1 cellular context compared by ENCODE assay signal in genomic region chr19:50725218-50725931, GRCh38.
TF ChIP-seq lines count a peak whose summit lies in the region.

No MANE protein-coding gene starts in this region.

TF ChIP-seq in SK-N-SH, 30 proteins besides CTCF, POLR2A, EP300 and RAD21 (continued from another document):
- TF ChIP-seq, protein P1, sequence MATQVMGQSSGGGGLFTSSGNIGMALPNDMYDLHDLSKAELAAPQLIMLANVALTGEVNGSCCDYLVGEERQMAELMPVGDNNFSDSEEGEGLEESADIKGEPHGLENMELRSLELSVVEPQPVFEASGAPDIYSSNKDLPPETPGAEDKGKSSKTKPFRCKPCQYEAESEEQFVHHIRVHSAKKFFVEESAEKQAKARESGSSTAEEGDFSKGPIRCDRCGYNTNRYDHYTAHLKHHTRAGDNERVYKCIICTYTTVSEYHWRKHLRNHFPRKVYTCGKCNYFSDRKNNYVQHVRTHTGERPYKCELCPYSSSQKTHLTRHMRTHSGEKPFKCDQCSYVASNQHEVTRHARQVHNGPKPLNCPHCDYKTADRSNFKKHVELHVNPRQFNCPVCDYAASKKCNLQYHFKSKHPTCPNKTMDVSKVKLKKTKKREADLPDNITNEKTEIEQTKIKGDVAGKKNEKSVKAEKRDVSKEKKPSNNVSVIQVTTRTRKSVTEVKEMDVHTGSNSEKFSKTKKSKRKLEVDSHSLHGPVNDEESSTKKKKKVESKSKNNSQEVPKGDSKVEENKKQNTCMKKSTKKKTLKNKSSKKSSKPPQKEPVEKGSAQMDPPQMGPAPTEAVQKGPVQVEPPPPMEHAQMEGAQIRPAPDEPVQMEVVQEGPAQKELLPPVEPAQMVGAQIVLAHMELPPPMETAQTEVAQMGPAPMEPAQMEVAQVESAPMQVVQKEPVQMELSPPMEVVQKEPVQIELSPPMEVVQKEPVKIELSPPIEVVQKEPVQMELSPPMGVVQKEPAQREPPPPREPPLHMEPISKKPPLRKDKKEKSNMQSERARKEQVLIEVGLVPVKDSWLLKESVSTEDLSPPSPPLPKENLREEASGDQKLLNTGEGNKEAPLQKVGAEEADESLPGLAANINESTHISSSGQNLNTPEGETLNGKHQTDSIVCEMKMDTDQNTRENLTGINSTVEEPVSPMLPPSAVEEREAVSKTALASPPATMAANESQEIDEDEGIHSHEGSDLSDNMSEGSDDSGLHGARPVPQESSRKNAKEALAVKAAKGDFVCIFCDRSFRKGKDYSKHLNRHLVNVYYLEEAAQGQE (IDR thresholded peaks at IDR 0.05; ENCODE audit: low read depth, low read length): 0 out of 2 replicates have a peak, but pooled peaks have one; percentile 10
- no peak for TF ChIP-seq YY1 (IDR thresholded peaks at IDR 0.05; ENCODE audit: low read depth)
- TF ChIP-seq, protein P2, sequence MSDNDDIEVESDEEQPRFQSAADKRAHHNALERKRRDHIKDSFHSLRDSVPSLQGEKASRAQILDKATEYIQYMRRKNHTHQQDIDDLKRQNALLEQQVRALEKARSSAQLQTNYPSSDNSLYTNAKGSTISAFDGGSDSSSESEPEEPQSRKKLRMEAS (IDR thresholded peaks at IDR 0.05; ENCODE audit: low read depth): peak; percentile 63
